Comparison of ENCODE assay signal across 1 cellular context in genomic region chr2:191869178-191869577, GRCh38.
TF ChIP-seq lines count a peak whose summit lies in the region.

No MANE protein-coding gene starts in this region.

TF ChIP-seq in HepG2, 621 proteins besides CTCF, POLR2A, EP300 and RAD21 (continued from another document and continues in another):
- TF ChIP-seq ZNF280D (CRISPR knock-in tag; IDR thresholded peaks at IDR 0.05): no peak
- TF ChIP-seq PBX3 (CRISPR knock-in tag; IDR thresholded peaks at IDR 0.05; ENCODE audit: borderline replicate concordance): no peak
- TF ChIP-seq SKIL (CRISPR knock-in tag; IDR thresholded peaks at IDR 0.05; ENCODE audit: borderline replicate concordance): no peak
- TF ChIP-seq ZNF143 (CRISPR knock-in tag; IDR thresholded peaks at IDR 0.05): no peak
- TF ChIP-seq USF2 (IDR thresholded peaks at IDR 0.05; ENCODE audit: low read depth, low read length): no peak
- no peak for TF ChIP-seq USF2 (CRISPR knock-in tag; IDR thresholded peaks at IDR 0.05; ENCODE audit: borderline replicate concordance)
- peak; percentile 15; the same call in 1 of the 2 replicates for TF ChIP-seq ZNF614 (CRISPR knock-in tag; IDR thresholded peaks at IDR 0.05; ENCODE audit: borderline replicate concordance)
- 0 out of 2 replicates have a peak, but pooled peaks have one; percentile 45 for TF ChIP-seq MIER2 (CRISPR knock-in tag; IDR thresholded peaks at IDR 0.05)
- TF ChIP-seq NFRKB (IDR thresholded peaks at IDR 0.05): no peak
- no peak for TF ChIP-seq ZNF253 (CRISPR knock-in tag; IDR thresholded peaks at IDR 0.05; ENCODE audit: borderline replicate concordance)
- no peak for TF ChIP-seq RNF2 (conservative IDR thresholded peaks at IDR 0.05; ENCODE audit: low read depth)
- no peak for TF ChIP-seq FOXA1 (IDR thresholded peaks at IDR 0.05)
- TF ChIP-seq FOXA1 (CRISPR knock-in tag; IDR thresholded peaks at IDR 0.05): peak; percentile 94
- no peak for TF ChIP-seq AFF4 (CRISPR knock-in tag; IDR thresholded peaks at IDR 0.05)
- TF ChIP-seq SATB2 (CRISPR knock-in tag; IDR thresholded peaks at IDR 0.05): no peak
- no peak for TF ChIP-seq ZNF776 (CRISPR knock-in tag; IDR thresholded peaks at IDR 0.05)
- no peak for TF ChIP-seq ZNF513 (CRISPR knock-in tag; conservative IDR thresholded peaks at IDR 0.05)
- no peak for TF ChIP-seq E2F2 (CRISPR knock-in tag; IDR thresholded peaks at IDR 0.05; ENCODE audit: borderline replicate concordance)
- TF ChIP-seq SNAPC2 (CRISPR knock-in tag; IDR thresholded peaks at IDR 0.05): no peak
- no peak for TF ChIP-seq ZNF318 (CRISPR knock-in tag; IDR thresholded peaks at IDR 0.05)
- TF ChIP-seq TERF1 (CRISPR knock-in tag; IDR thresholded peaks at IDR 0.05): no peak
- no peak for TF ChIP-seq ZNF383 (CRISPR knock-in tag; IDR thresholded peaks at IDR 0.05; ENCODE audit: borderline replicate concordance)
- TF ChIP-seq ZNF451 (CRISPR knock-in tag; IDR thresholded peaks at IDR 0.05): no peak
- no peak; the same call in 1 of the 2 replicates for TF ChIP-seq MZF1 (CRISPR knock-in tag; IDR thresholded peaks at IDR 0.05; ENCODE audit: borderline replicate concordance)
- TF ChIP-seq ZBTB1 (CRISPR knock-in tag; IDR thresholded peaks at IDR 0.05; ENCODE audit: borderline replicate concordance): no peak
- 0 out of 2 replicates have a peak, but pooled peaks have one; percentile 10 for TF ChIP-seq NR2F6 (IDR thresholded peaks at IDR 0.05)
- TF ChIP-seq NR2F6 (CRISPR knock-in tag; IDR thresholded peaks at IDR 0.05): peak; percentile 63
- TF ChIP-seq ZNF83 (CRISPR knock-in tag; IDR thresholded peaks at IDR 0.05; ENCODE audit: borderline replicate concordance): no peak
